In genomic region chr20:47346172-47346571, GRCh38 we compare ENCODE assay signal across 14 cellular contexts. TPM values are rescaled to one million over a fixed set of nuclear protein-coding genes. Genes with fewer than 3 reads are reported as not detected.
DNase-seq lines count a peak whose midpoint lies in the region; ATAC-seq and TF ChIP-seq lines count a peak whose summit lies in the region.
"Had no signal": no experiment of that assay in that cellular context is flagged by ENCODE, and none has a peak within 500 bp of the region (broad histone marks: within the 10 kb centered on the region; RNA-seq: fewer than 3 reads in every experiment).

No MANE protein-coding gene starts in this region.

- H2BK120ac ChIP-seq in IMR-90 (ENCODE audit: low read depth, low read length): 0 out of 2 replicates have a peak overlapping the region, but pooled peaks have one; percentile 2

- no peaks in the 10 kb centered on the region for H3K9me3 ChIP-seq in CD4-positive, CD25-positive, alpha-beta regulatory T cell (ENCODE audit: control insufficient read depth in 2 of 2, low read length in 2 of 2)
- H3K9me3 ChIP-seq in IMR-90 (ENCODE audit: control insufficient read depth, insufficient read depth, low read length): no peaks in the 10 kb centered on the region
- no peaks in the 10 kb centered on the region for H3K9me3 ChIP-seq in parathyroid adenoma (ENCODE audit: control insufficient read depth, low read length)
- H3K9me3 ChIP-seq: colonic mucosa had no signal

- no peaks in the 10 kb centered on the region for H4K20me1 ChIP-seq in IMR-90 (ENCODE audit: insufficient read depth, low read length)

- no peak overlapping the region for H2BK15ac ChIP-seq in IMR-90 (ENCODE audit: low read depth, low read length)

- no peak overlapping the region for H3K56ac ChIP-seq in IMR-90 (ENCODE audit: extremely low read depth, insufficient read depth, low read length)

- no peak overlapping the region for H3K4me3 ChIP-seq in CD4-positive, CD25-positive, alpha-beta regulatory T cell (ENCODE audit: low read depth, low read length)
- H3K4me3 ChIP-seq in IMR-90 (ENCODE audit: insufficient read depth, low read depth, low read length) (no peak overlapping the region), parathyroid adenoma (ENCODE audit: low read depth, low read length) (no peak overlapping the region)
- H3K4me3 ChIP-seq: colonic mucosa, smooth muscle cell had no signal

- H3K4me1 Mint-ChIP-seq in CD4-positive, CD25-positive, alpha-beta regulatory T cell: peaks cover 0 to 34% (median 20%) of the 10 kb centered on the region in 4 donors
- H3K4me1 Mint-ChIP-seq in central memory CD8-positive, alpha-beta T cell: peaks cover 41% of the 10 kb centered on the region

- H3K9ac ChIP-seq in IMR-90 (ENCODE audit: low read depth, low read length) (no peak overlapping the region), parathyroid adenoma (no peak overlapping the region)

- no peaks in the 10 kb centered on the region for H3K27me3 Mint-ChIP-seq in CD4-positive, CD25-positive, alpha-beta regulatory T cell
- H3K27me3 Mint-ChIP-seq in central memory CD8-positive, alpha-beta T cell: no peaks in the 10 kb centered on the region

- no peaks in the 10 kb centered on the region for H3K9me3 Mint-ChIP-seq in CD4-positive, CD25-positive, alpha-beta regulatory T cell
- H3K9me3 Mint-ChIP-seq in central memory CD8-positive, alpha-beta T cell: no peaks in the 10 kb centered on the region
- H3K9me3 Mint-ChIP-seq: CD14-positive monocyte, nephron progenitor cell had no signal

- POLR2A ChIA-PET in IMR-90 (lab: Charles Lee; ENCODE audit: unreplicated experiment): no interaction called here

- CTCF ChIA-PET in IMR-90 (lab: Yijun Ruan, JAX): interaction anchor here (0.6 kb wide), 1 partner anchor 1680 kb away, joined by 4 read pairs; no protein-coding TSS in a partner anchor

- H2AFZ ChIP-seq in IMR-90 (replicated peaks; ENCODE audit: low read length, poor library complexity): no peak overlapping the region
- no peak overlapping the region for H2AFZ ChIP-seq in parathyroid adenoma

- H2BK20ac ChIP-seq in IMR-90 (ENCODE audit: low read depth, low read length): no peak overlapping the region

- no peak overlapping the region for H3K18ac ChIP-seq in IMR-90 (ENCODE audit: low read depth, low read length)

- peak overlapping the region; percentile 64; the same call in 1 of the 2 replicates for H2AK5ac ChIP-seq in IMR-90 (ENCODE audit: low read depth, low read length)

- H3K23ac ChIP-seq in IMR-90 (ENCODE audit: low read depth, low read length): no peak overlapping the region

- H2BK5ac ChIP-seq in IMR-90 (ENCODE audit: low read depth, low read length, poor library complexity, severe bottlenecking): no peak overlapping the region

- peak overlapping the region in 1 of 2 experiments; percentile 33; a peak in 1 of 4 replicates for H4K8ac ChIP-seq in IMR-90 (ENCODE audit: low read depth in 2 of 2, low read length in 2 of 2)

- no peak for ATAC-seq in CD4-positive, CD25-positive, alpha-beta regulatory T cell (ENCODE audit: low read depth in 2 of 2)
- ATAC-seq in IMR-90 (ENCODE audit: low read depth): no peak
- ATAC-seq in central memory CD8-positive, alpha-beta T cell (replicated peaks; ENCODE audit: extremely low read depth, poor library complexity, severe bottlenecking): no peak
- ATAC-seq in HG03469 (IDR thresholded peaks at IDR 0.05; ENCODE audit: unreplicated experiment): no peak
- ATAC-seq in HG02884 (IDR thresholded peaks at IDR 0.05; ENCODE audit: unreplicated experiment): no peak

- peaks cover 27% of the 10 kb centered on the region for H3K4me1 ChIP-seq in CD4-positive, CD25-positive, alpha-beta regulatory T cell (ENCODE audit: control insufficient read depth, insufficient read depth, low read length, poor library complexity, severe bottlenecking)
- H3K4me1 ChIP-seq in IMR-90 (ENCODE audit: control insufficient read depth, insufficient read depth, low read length) (peaks cover 25% of the 10 kb centered on the region), parathyroid adenoma (peaks cover 44% of the 10 kb centered on the region)

- H3K79me1 ChIP-seq in IMR-90 (ENCODE audit: low read depth in 1 of 2, low read length in 2 of 2): peaks cover 38 to 84% of the 10 kb centered on the region in 2 experiments

- H3K79me2 ChIP-seq in parathyroid adenoma: peaks cover 72% of the 10 kb centered on the region

- H3K27me3 ChIP-seq in CD4-positive, CD25-positive, alpha-beta regulatory T cell (ENCODE audit: control insufficient read depth, insufficient read depth, low read length): no peaks in the 10 kb centered on the region
- H3K27me3 ChIP-seq in IMR-90 (ENCODE audit: control insufficient read depth, insufficient read depth, low read length) (no peaks in the 10 kb centered on the region), parathyroid adenoma (ENCODE audit: control insufficient read depth, insufficient read depth, low read length) (no peaks in the 10 kb centered on the region)
- H3K27me3 ChIP-seq: colonic mucosa had no signal

- H3K27ac ChIP-seq in CD4-positive, CD25-positive, alpha-beta regulatory T cell (ENCODE audit: insufficient read depth, low read length, poor library complexity, severe bottlenecking): no peak overlapping the region
- no peak overlapping the region for H3K27ac ChIP-seq in IMR-90 (ENCODE audit: insufficient read depth, low read length)
- H3K27ac ChIP-seq in parathyroid adenoma: peak overlapping the region; percentile 20
- H3K27ac ChIP-seq: colonic mucosa had no signal

- dilution Hi-C loops in IMR-90 (cut with HindIII; ENCODE audit: low sequenced_read_pairs, unreplicated experiment): no loop called here

- in situ Hi-C loops in IMR-90 (cut with MboI; ENCODE audit: low sequenced_read_pairs): no loop called here

- TF ChIP-seq CTCF in IMR-90 (conservative IDR thresholded peaks at IDR 0.05; ENCODE audit: low read depth, low read length) (no peak), parathyroid adenoma (IDR thresholded peaks at IDR 0.05) (no peak)

- H4K91ac ChIP-seq in IMR-90 (ENCODE audit: insufficient read depth, low read depth, low read length): peak overlapping the region; percentile 26; the same call in 1 of the 2 replicates

- TF ChIP-seq RAD21 in IMR-90 (IDR thresholded peaks at IDR 0.05; ENCODE audit: low read length): no peak

- H3K9me1 ChIP-seq in IMR-90 (ENCODE audit: insufficient read depth, low read length): peaks cover 18% of the 10 kb centered on the region

- peak overlapping the region; percentile 42 to 77 (median 75) for H3K27ac Mint-ChIP-seq in CD4-positive, CD25-positive, alpha-beta regulatory T cell
- peak overlapping the region; percentile 88 for H3K27ac Mint-ChIP-seq in central memory CD8-positive, alpha-beta T cell (ENCODE audit: low read depth)
- H3K27ac Mint-ChIP-seq: nephron progenitor cell had no signal

- H3K4ac ChIP-seq in IMR-90 (ENCODE audit: low read depth, low read length): no peak overlapping the region; the same call in 1 of the 2 replicates

- peak in 1 of 3 donors; percentile 24 for DNase-seq in CD4-positive, CD25-positive, alpha-beta regulatory T cell
- DNase-seq in IMR-90: no peak
- DNase-seq in central memory CD8-positive, alpha-beta T cell (ENCODE audit: low spot score in 2 of 2): no peak
- DNase-seq in nucleus accumbens (lab: John Stamatoyannopoulos, UW): no peak
- DNase-seq in NCI-H345 (lab: John Stamatoyannopoulos, UW): no peak
- DNase-seq: colonic mucosa, kidney glomerular epithelial cell, NCI-H226, nephron progenitor cell had no signal

- BruUV-seq in IMR-90 (replicated peaks; lab: Mats Ljungman, UMichigan): no TSS peak

- no peak overlapping the region for H3K14ac ChIP-seq in IMR-90 (replicated peaks; ENCODE audit: low read depth, low read length)

- peaks cover 21% of the 10 kb centered on the region for H3K36me3 Mint-ChIP-seq in CD4-positive, CD25-positive, alpha-beta regulatory T cell
- peaks cover 30% of the 10 kb centered on the region for H3K36me3 Mint-ChIP-seq in central memory CD8-positive, alpha-beta T cell (ENCODE audit: insufficient read depth)

- no CpG with 5 or more reads among the region's 3 CpGs for WGBS in IMR-90 (ENCODE audit: extremely low coverage in 2 of 2, insufficient read length in 1 of 2), 2 experiments

- H2AK9ac ChIP-seq in IMR-90 (replicated peaks; ENCODE audit: low read depth, low read length, poor library complexity): no peak overlapping the region

- peaks cover 48% of the 10 kb centered on the region for H3K36me3 ChIP-seq in CD4-positive, CD25-positive, alpha-beta regulatory T cell (ENCODE audit: control insufficient read depth, insufficient read depth, low read length)
- H3K36me3 ChIP-seq in IMR-90 (ENCODE audit: control insufficient read depth, insufficient read depth, low read length): peaks cover 11% of the 10 kb centered on the region; the same call in 1 of the 2 replicates
- H3K36me3 ChIP-seq in parathyroid adenoma (ENCODE audit: control insufficient read depth, insufficient read depth, low read length): no peaks in the 10 kb centered on the region
- H3K36me3 ChIP-seq: colonic mucosa had no signal

- H3K4me2 ChIP-seq in IMR-90 (ENCODE audit: low read depth, low read length) (no peak overlapping the region), parathyroid adenoma (ENCODE audit: low read length) (no peak overlapping the region)

- no peak for TF ChIP-seq POLR2A in IMR-90 (IDR thresholded peaks at IDR 0.05; ENCODE audit: low read depth, low read length)

- H3K4me3 Mint-ChIP-seq in CD4-positive, CD25-positive, alpha-beta regulatory T cell: peak overlapping the region in 1 of 4 donors; percentile 59
- peak overlapping the region; percentile 27 for H3K4me3 Mint-ChIP-seq in central memory CD8-positive, alpha-beta T cell
- H3K4me3 Mint-ChIP-seq: CD14-positive monocyte, nephron progenitor cell had no signal

- intact Hi-C loops in IMR-90 (cut with micrococcal nuclease): no loop called here

- no peak overlapping the region for H4K5ac ChIP-seq in IMR-90 (ENCODE audit: low read depth, low read length)

TF ChIP-seq in IMR-90, 13 proteins besides CTCF, POLR2A, EP300 and RAD21:
- TF ChIP-seq RCOR1 (IDR thresholded peaks at IDR 0.05; ENCODE audit: insufficient replicate concordance, low read length) (no peak), FOS (IDR thresholded peaks at IDR 0.05; ENCODE audit: low read depth, low read length) (no peak), CEBPB (IDR thresholded peaks at IDR 0.05; ENCODE audit: low read depth, low read length) (no peak), CHD1 (IDR thresholded peaks at IDR 0.05; ENCODE audit: low read depth, low read length) (no peak), MAFK (IDR thresholded peaks at IDR 0.05; ENCODE audit: low read depth, low read length) (no peak), MAZ (IDR thresholded peaks at IDR 0.05; ENCODE audit: borderline replicate concordance, low read depth, low read length) (no peak), SMC3 (IDR thresholded peaks at IDR 0.05; ENCODE audit: low read depth, low read length) (no peak), BHLHE40 (IDR thresholded peaks at IDR 0.05; ENCODE audit: low read depth, low read length) (no peak), MXI1 (IDR thresholded peaks at IDR 0.05; ENCODE audit: borderline replicate concordance, low read depth, low read length) (no peak)

RNA-seq across cellular contexts. Expression of gene ZMYND8, which starts 10.3 kb away (rescaled TPM):
- total RNA-seq in CD4-positive, CD25-positive, alpha-beta regulatory T cell: 47.2 TPM
- polyA plus RNA-seq in CD4-positive, CD25-positive, alpha-beta regulatory T cell: 10 to 100 TPM in 1 of 4 donors, 1 to 10 TPM in 3; 7.5 to 10.4 (median 8.2) TPM
- total RNA-seq in IMR-90 (2012; rRNA removed): 23.6 and 24.0 TPM in 2 replicates
- polyA plus RNA-seq in IMR-90 (2012; rRNA removed): 28.2 and 28.3 TPM in 2 replicates
- polyA plus RNA-seq in IMR-90 (2012; cell fraction: cytosol; rRNA removed): 12.6 and 14.1 TPM in 2 replicates
- 43.6 and 72.5 TPM in 2 replicates for polyA plus RNA-seq in IMR-90 (2012; cell fraction: nucleus; rRNA removed; ENCODE audit: low replicate concordance)
